Comparison of ENCODE assay signal across 2 cellular contexts in genomic region chr16:54112807-54113206, GRCh38.
TF ChIP-seq lines count a peak whose summit lies in the region.

No MANE protein-coding gene starts in this region.

TF ChIP-seq in HepG2, 621 proteins besides CTCF, POLR2A, EP300 and RAD21 (continued from another document):
- TF ChIP-seq ZNF672 (CRISPR knock-in tag; IDR thresholded peaks at IDR 0.05) = no peak
- no peak for TF ChIP-seq PHF5A (CRISPR knock-in tag; IDR thresholded peaks at IDR 0.05; ENCODE audit: low read depth, unreplicated experiment)
- no peak for TF ChIP-seq GABPA (IDR thresholded peaks at IDR 0.05; ENCODE audit: low read depth, low read length)
- TF ChIP-seq GABPA (CRISPR knock-in tag; IDR thresholded peaks at IDR 0.05; ENCODE audit: low read depth) = no peak
- TF ChIP-seq CBX2 (IDR thresholded peaks at IDR 0.05; ENCODE audit: low read depth, low read length) = no peak
- no peak for TF ChIP-seq CBX2 (CRISPR knock-in tag; IDR thresholded peaks at IDR 0.05; ENCODE audit: low read depth)
- no peak for TF ChIP-seq POLR2G (IDR thresholded peaks at IDR 0.05; ENCODE audit: low read depth, low read length)
- TF ChIP-seq RFX1 (IDR thresholded peaks at IDR 0.05) = no peak

TF ChIP-seq in K562, 482 proteins besides CTCF, POLR2A, EP300 and RAD21 (continued from another document):
- TF ChIP-seq CREB1 (IDR thresholded peaks at IDR 0.05) = no peak
- no peak for TF ChIP-seq CREB1 (CRISPR knock-in tag; IDR thresholded peaks at IDR 0.05)
